Comparison of ENCODE assay signal across 21 cellular contexts in genomic region chr10:62734781-62735463, GRCh38.
DNase-seq lines count a peak whose midpoint lies in the region; ATAC-seq, FAIRE-seq and TF ChIP-seq lines count a peak whose summit lies in the region.
"Had no signal": no experiment of that assay in that cellular context is flagged by ENCODE, and none has a peak within 500 bp of the region (broad histone marks: within the 10 kb centered on the region; RNA-seq: fewer than 3 reads in every experiment).

No MANE protein-coding gene starts in this region.

- H2AFZ ChIP-seq in smooth muscle cell (ENCODE audit: low read depth), result no peak overlapping the region

- FAIRE-seq in GM18507 (lab: Jason Lieb, UNC), result peak; percentile 29
- FAIRE-seq: HepG2 had no signal

- POLR2A ChIA-PET in activated CD8-positive, alpha-beta T cell treated with anti-CD3 and anti-CD28 coated beads for 36 hours (lab: Charles Lee), result interaction anchor here (0.8 to 5.4 kb wide), 10 partner anchors 10 to 123 kb away, joined by 3 to 46 read pairs (median 4); partner anchors contain the start of gene EGR2
- POLR2A ChIA-PET in activated CD8-positive, alpha-beta T cell treated with anti-CD3 and anti-CD28 coated beads, Interleukin-2, amount 10 ng/mL, durations not matched to agents 7 days and 5 days (lab: Charles Lee), result interaction anchor here (0.7 to 3.9 kb wide), 6 partner anchors 69 to 119 kb away, joined by 3 to 31 read pairs (median 5); partner anchors contain the start of genes ADO and EGR2

- TF ChIP-seq POLR2A in esophagus squamous epithelium (IDR thresholded peaks at IDR 0.05), result no peak

- H3K27ac Mint-ChIP-seq in activated CD8-positive, alpha-beta T cell treated with anti-CD3 and anti-CD28 coated beads for 36 hours, result no peak overlapping the region
- H3K27ac Mint-ChIP-seq in activated CD8-positive, alpha-beta T cell treated with anti-CD3 and anti-CD28 coated beads, Interleukin-2, amount 10 ng/mL, durations not matched to agents 7 days and 5 days, result no peak overlapping the region
- no peak overlapping the region for H3K27ac Mint-ChIP-seq in activated T-helper 17 cell treated with anti-CD3 and anti-CD28 coated beads, Interleukin-2, amount 50 U/mL, for 72 hours
- H3K27ac Mint-ChIP-seq: CD4-positive, alpha-beta T cell had no signal

- no peaks in the 10 kb centered on the region for H3K36me3 Mint-ChIP-seq in activated CD8-positive, alpha-beta T cell treated with anti-CD3 and anti-CD28 coated beads for 36 hours (ENCODE audit: low read depth)
- H3K36me3 Mint-ChIP-seq in activated CD8-positive, alpha-beta T cell treated with anti-CD3 and anti-CD28 coated beads, Interleukin-2, amount 10 ng/mL, durations not matched to agents 7 days and 5 days (ENCODE audit: low read depth), result no peaks in the 10 kb centered on the region
- no peaks in the 10 kb centered on the region for H3K36me3 Mint-ChIP-seq in activated T-helper 17 cell treated with anti-CD3 and anti-CD28 coated beads, Interleukin-2, amount 50 U/mL, for 72 hours (ENCODE audit: low read depth)

- no peaks in the 10 kb centered on the region for H3K9me3 Mint-ChIP-seq in activated CD8-positive, alpha-beta T cell treated with anti-CD3 and anti-CD28 coated beads for 36 hours
- peaks cover 2% of the 10 kb centered on the region for H3K9me3 Mint-ChIP-seq in activated CD8-positive, alpha-beta T cell treated with anti-CD3 and anti-CD28 coated beads, Interleukin-2, amount 10 ng/mL, durations not matched to agents 7 days and 5 days (ENCODE audit: insufficient read depth)
- no peaks in the 10 kb centered on the region for H3K9me3 Mint-ChIP-seq in activated T-helper 17 cell treated with anti-CD3 and anti-CD28 coated beads, Interleukin-2, amount 50 U/mL, for 72 hours
- H3K9me3 Mint-ChIP-seq: CD4-positive, alpha-beta T cell had no signal

- CTCF ChIA-PET in activated CD8-positive, alpha-beta T cell treated with anti-CD3 and anti-CD28 coated beads for 36 hours (lab: Charles Lee), result interaction anchor here (0.7 to 6.5 kb wide), 13 partner anchors 14 to 180 kb away, joined by 3 to 35 read pairs (median 6); partner anchors contain the start of genes ADO and EGR2
- CTCF ChIA-PET in activated CD8-positive, alpha-beta T cell treated with anti-CD3 and anti-CD28 coated beads, Interleukin-2, amount 10 ng/mL, durations not matched to agents 7 days and 5 days (lab: Charles Lee), result interaction anchor here (0.5 to 4.7 kb wide), 12 partner anchors 10 to 124 kb away, joined by 3 to 39 read pairs (median 6); partner anchors contain the start of gene EGR2

- WGBS in smooth muscle cell (ENCODE audit: low lambda C conversion rate), result 94% methylated on average over 7 of the region's 7 CpGs
- WGBS in esophagus squamous epithelium, 2 donors, result 74 to 78% methylated on average over 7 of the region's 7 CpGs

- intact Hi-C loops in activated CD8-positive, alpha-beta T cell treated with anti-CD3 and anti-CD28 coated beads for 36 hours (cut with micrococcal nuclease), result loop anchor here (1.0 to 5.0 kb wide), 2 partner anchors 76 to 98 kb away; no protein-coding TSS in a partner anchor
- intact Hi-C loops in esophagus squamous epithelium (cut with DNase I), result no loop called here

- H3K4me1 ChIP-seq in smooth muscle cell (ENCODE audit: low read depth), result no peaks in the 10 kb centered on the region
- H3K4me1 ChIP-seq in esophagus squamous epithelium, result no peaks in the 10 kb centered on the region

- H3K4me1 Mint-ChIP-seq in activated CD8-positive, alpha-beta T cell treated with anti-CD3 and anti-CD28 coated beads for 36 hours (ENCODE audit: low read depth), result peaks cover 11% of the 10 kb centered on the region
- H3K4me1 Mint-ChIP-seq in activated CD8-positive, alpha-beta T cell treated with anti-CD3 and anti-CD28 coated beads, Interleukin-2, amount 10 ng/mL, durations not matched to agents 7 days and 5 days (ENCODE audit: low read depth), result peaks cover 2% of the 10 kb centered on the region
- H3K4me1 Mint-ChIP-seq in activated T-helper 17 cell treated with anti-CD3 and anti-CD28 coated beads, Interleukin-2, amount 50 U/mL, for 72 hours, result peaks cover 9% of the 10 kb centered on the region

- no peak overlapping the region for H3K4me2 ChIP-seq in smooth muscle cell
- H3K4me2 ChIP-seq: KMS-11 had no signal

- TF ChIP-seq CTCF in activated CD8-positive, alpha-beta T cell treated with anti-CD3 and anti-CD28 coated beads for 36 hours (IDR thresholded peaks at IDR 0.05), result no peak
- TF ChIP-seq CTCF in smooth muscle cell (IDR thresholded peaks at IDR 0.05; ENCODE audit: borderline replicate concordance, insufficient read depth, poor library complexity, severe bottlenecking), result no peak
- TF ChIP-seq CTCF in esophagus squamous epithelium (IDR thresholded peaks at IDR 0.05), result no peak

- no peak for ATAC-seq in activated CD8-positive, alpha-beta T cell treated with anti-CD3 and anti-CD28 coated beads for 36 hours
- ATAC-seq in activated CD8-positive, alpha-beta T cell treated with anti-CD3 and anti-CD28 coated beads, Interleukin-2, amount 10 ng/mL, durations not matched to agents 7 days and 5 days, result no peak
- peak; percentile 10 for ATAC-seq in activated T-helper 17 cell treated with anti-CD3 and anti-CD28 coated beads, Interleukin-2, amount 50 U/mL, for 72 hours (replicated peaks)
- ATAC-seq: HepG2 had no signal

- peak; percentile 41 for DNase-seq in activated CD8-positive, alpha-beta T cell treated with anti-CD3 and anti-CD28 coated beads for 36 hours
- DNase-seq in activated CD8-positive, alpha-beta T cell treated with anti-CD3 and anti-CD28 coated beads, Interleukin-2, amount 10 ng/mL, durations not matched to agents 7 days and 5 days, result no peak
- no peak for DNase-seq in GM18507 (ENCODE audit: extremely low spot score, insufficient read length, low read depth)
- DNase-seq in smooth muscle cell (lab: John Stamatoyannopoulos, UW; ENCODE audit: unreplicated experiment), result no peak
- DNase-seq in HuH-7 (ENCODE audit: low spot score), result no peak
- DNase-seq in EL, result no peak
- DNase-seq in esophagus squamous epithelium (lab: John Stamatoyannopoulos, UW), result no peak
- DNase-seq: CD4-positive, alpha-beta T cell; COR-L47; DMS153; GDM1; GOT3; NCI-H1105 treated with DMSO at 0.1 percent for 48 hours; NCI-H2029 treated with DMSO at 0.1 percent for 48 hours; NCI-H510A treated with DMSO at 0.1 percent for 48 hours; NCI-H748 treated with DMSO at 0.1 percent for 48 hours had no signal

- H3K4me3 ChIP-seq in smooth muscle cell (no peak overlapping the region), esophagus squamous epithelium (no peak overlapping the region)
- H3K4me3 ChIP-seq: SJSA1 had no signal

- H3K27me3 ChIP-seq in smooth muscle cell (ENCODE audit: low read depth) (no peaks in the 10 kb centered on the region), esophagus squamous epithelium (no peaks in the 10 kb centered on the region)
- H3K27me3 ChIP-seq: SJSA1 had no signal

- H3K79me2 ChIP-seq in smooth muscle cell (ENCODE audit: low read depth), result no peaks in the 10 kb centered on the region

- H3K4me3 Mint-ChIP-seq in activated CD8-positive, alpha-beta T cell treated with anti-CD3 and anti-CD28 coated beads for 36 hours, result no peak overlapping the region
- no peak overlapping the region for H3K4me3 Mint-ChIP-seq in activated CD8-positive, alpha-beta T cell treated with anti-CD3 and anti-CD28 coated beads, Interleukin-2, amount 10 ng/mL, durations not matched to agents 7 days and 5 days
- H3K4me3 Mint-ChIP-seq in activated T-helper 17 cell treated with anti-CD3 and anti-CD28 coated beads, Interleukin-2, amount 50 U/mL, for 72 hours, result no peak overlapping the region
- H3K4me3 Mint-ChIP-seq: CD4-positive, alpha-beta T cell had no signal

- H3K27ac ChIP-seq in smooth muscle cell (ENCODE audit: low read depth) (peak overlapping the region; percentile 88), esophagus squamous epithelium (no peak overlapping the region)
- H3K27ac ChIP-seq: HL-60, SJSA1 had no signal

- H3K9me3 ChIP-seq in smooth muscle cell (replicated peaks; ENCODE audit: low read depth) (no peaks in the 10 kb centered on the region), esophagus squamous epithelium (no peaks in the 10 kb centered on the region)
- H3K9me3 ChIP-seq: SJSA1 had no signal

- H3K9ac ChIP-seq in smooth muscle cell (ENCODE audit: low read depth), result no peak overlapping the region
- H3K9ac ChIP-seq: KMS-11 had no signal

- H4K20me1 ChIP-seq in smooth muscle cell (ENCODE audit: low read depth), result no peaks in the 10 kb centered on the region

- no peaks in the 10 kb centered on the region for H3K36me3 ChIP-seq in smooth muscle cell (ENCODE audit: low read depth)
- no peaks in the 10 kb centered on the region for H3K36me3 ChIP-seq in esophagus squamous epithelium
- H3K36me3 ChIP-seq: SJSA1 had no signal

- H3F3A ChIP-seq in smooth muscle cell (ENCODE audit: low read depth), result peaks cover 3% of the 10 kb centered on the region

- H3K27me3 Mint-ChIP-seq in activated CD8-positive, alpha-beta T cell treated with anti-CD3 and anti-CD28 coated beads for 36 hours, result peaks cover 1% of the 10 kb centered on the region
- H3K27me3 Mint-ChIP-seq in activated CD8-positive, alpha-beta T cell treated with anti-CD3 and anti-CD28 coated beads, Interleukin-2, amount 10 ng/mL, durations not matched to agents 7 days and 5 days (ENCODE audit: low read depth), result peaks cover 5% of the 10 kb centered on the region
- no peaks in the 10 kb centered on the region for H3K27me3 Mint-ChIP-seq in activated T-helper 17 cell treated with anti-CD3 and anti-CD28 coated beads, Interleukin-2, amount 50 U/mL, for 72 hours
- H3K27me3 Mint-ChIP-seq: CD4-positive, alpha-beta T cell had no signal
